In genomic region chr11:93973322-93974051, GRCh38 we compare ENCODE assay signal across 1 cellular context.
TF ChIP-seq lines count a peak whose summit lies in the region.
"Not testable (repeated sequence)": the region's sequence is repeated elsewhere in the genome, so short reads cannot be mapped to it uniquely, and the experiment has no call there.

No MANE protein-coding gene starts in this region.

TF ChIP-seq in K562, 482 proteins besides CTCF, POLR2A, EP300 and RAD21 (continued from another document and continues in another):
- TF ChIP-seq ZMIZ1 (IDR thresholded peaks at IDR 0.05; ENCODE audit: low read depth in 2 of 2, low read length in 2 of 2) (peak in 1 of 2 experiments; percentile 72; a peak in 2 of 4 replicates), MNT (conservative IDR thresholded peaks at IDR 0.05) (peak; percentile 49 to 53; a peak in 1 of 4 replicates), NCOA6 (IDR thresholded peaks at IDR 0.05) (0 out of 2 replicates have a peak, but pooled peaks have one; percentile 26), ADNP (tag; IDR thresholded peaks at IDR 0.05) (peak; percentile 72), NBN (IDR thresholded peaks at IDR 0.05; ENCODE audit: low read depth) (peak; percentile 31; the same call in 1 of the 2 replicates), MLLT1 (IDR thresholded peaks at IDR 0.05) (peak in 1 of 2 experiments; percentile 47; a peak in 1 of 4 replicates), SMARCA4 (IDR thresholded peaks at IDR 0.05) (peak; percentile 94), TAL1 (IDR thresholded peaks at IDR 0.05) (peak; percentile 94), CHAMP1 (IDR thresholded peaks at IDR 0.05) (peak; percentile 93), NFE2 (IDR thresholded peaks at IDR 0.05; ENCODE audit: low read depth) (peak; percentile 49), MEIS2 (IDR thresholded peaks at IDR 0.05; ENCODE audit: partially characterized antibody) (peak; percentile 79), MYBL2 (IDR thresholded peaks at IDR 0.05; ENCODE audit: low read depth) (peak; percentile 93), SOX6 (IDR thresholded peaks at IDR 0.05) (peak; percentile 97), JUND (IDR thresholded peaks at IDR 0.05; ENCODE audit: borderline replicate concordance, low read depth, low read length) (peak; percentile 82), JUND (tag; IDR thresholded peaks at IDR 0.05; ENCODE audit: borderline replicate concordance, low read depth, low read length) (peak; percentile 86; the same call in 2 of the 3 replicates), STAT5A (IDR thresholded peaks at IDR 0.05; ENCODE audit: borderline replicate concordance, low read length) (peak; percentile 92), ZBTB11 (CRISPR knock-in tag; IDR thresholded peaks at IDR 0.05) (peak in 1 of 3 experiments; percentile 66; a peak in 2 of 6 replicates), CTBP1 (IDR thresholded peaks at IDR 0.05; ENCODE audit: borderline replicate concordance) (0 out of 2 replicates have a peak, but pooled peaks have one; percentile 35), ZNF766 (CRISPR knock-in tag; conservative IDR thresholded peaks at IDR 0.05) (peak; percentile 55), FOSL1 (tag; conservative IDR thresholded peaks at IDR 0.05) (peak; percentile 28; the same call in 1 of the 2 replicates), MTA3 (IDR thresholded peaks at IDR 0.05; ENCODE audit: borderline replicate concordance) (0 out of 2 replicates have a peak, but pooled peaks have one; percentile 44), C11orf30 (IDR thresholded peaks at IDR 0.05; ENCODE audit: low read depth) (peak; percentile 90), NFRKB (IDR thresholded peaks at IDR 0.05; ENCODE audit: low read depth) (peak; percentile 58; the same call in 1 of the 2 replicates), CBFA2T3 (IDR thresholded peaks at IDR 0.05) (peak; percentile 95), RB1 (IDR thresholded peaks at IDR 0.05; ENCODE audit: low read depth) (0 out of 2 replicates have a peak, but pooled peaks have one; percentile 8), HMBOX1 (IDR thresholded peaks at IDR 0.05) (peak; percentile 78), NRF1 (conservative IDR thresholded peaks at IDR 0.05 in 1 of 2, IDR thresholded peaks at IDR 0.05 in 1 of 2) (peak; percentile 29 to 31; a peak in 1 of 4 replicates), KDM1A (IDR thresholded peaks at IDR 0.05) (peak; percentile 57 to 75), CREM (IDR thresholded peaks at IDR 0.05; ENCODE audit: low read depth) (peak; percentile 80), CEBPB (tag; IDR thresholded peaks at IDR 0.05) (peak; percentile 83), MAFK (IDR thresholded peaks at IDR 0.05; ENCODE audit: low read length) (peak; percentile 47), MAFG (tag; conservative IDR thresholded peaks at IDR 0.05) (peak; percentile 70), AFF1 (IDR thresholded peaks at IDR 0.05; ENCODE audit: low read depth in 1 of 2, partially characterized antibody in 2 of 2) (peak in 1 of 2 experiments; percentile 30), NFIC (IDR thresholded peaks at IDR 0.05) (peak; percentile 80), ZNF175 (CRISPR knock-in tag; IDR thresholded peaks at IDR 0.05; ENCODE audit: low read depth) (0 out of 2 replicates have a peak, but pooled peaks have one; percentile 45), BRD9 (IDR thresholded peaks at IDR 0.05; ENCODE audit: low read depth, partially characterized antibody) (peak; percentile 74), TOE1 (IDR thresholded peaks at IDR 0.05; ENCODE audit: borderline replicate concordance) (peak; percentile 42; the same call in 1 of the 2 replicates), CCNT2 (IDR thresholded peaks at IDR 0.05; ENCODE audit: borderline replicate concordance, extremely low read depth, insufficient read length, low read depth, low read length) (peak; percentile 54), RNF2 (IDR thresholded peaks at IDR 0.05) (peak; percentile 86), ARID3A (IDR thresholded peaks at IDR 0.05; ENCODE audit: borderline replicate concordance, low read depth, low read length) (0 out of 2 replicates have a peak, but pooled peaks have one; percentile 12), ATF1 (tag; IDR thresholded peaks at IDR 0.05) (peak; percentile 65)
- not testable (repeated sequence) for TF ChIP-seq MYBL2 (CRISPR knock-in tag; IDR thresholded peaks at IDR 0.05; ENCODE audit: borderline replicate concordance); TOE1 (CRISPR knock-in tag; IDR thresholded peaks at IDR 0.05; ENCODE audit: borderline replicate concordance, low read depth); ATF1 (CRISPR knock-in tag; IDR thresholded peaks at IDR 0.05)
